Comparison of ENCODE assay signal across 9 cellular contexts in genomic region chr9:89359636-89360315, GRCh38. TPM values are rescaled to one million over a fixed set of nuclear protein-coding genes. Genes with fewer than 3 reads are reported as not detected.
DNase-seq lines count a peak whose midpoint lies in the region; ATAC-seq and TF ChIP-seq lines count a peak whose summit lies in the region.
"Had no signal": no experiment of that assay in that cellular context is flagged by ENCODE, and none has a peak within 500 bp of the region (broad histone marks: within the 10 kb centered on the region; RNA-seq: fewer than 3 reads in every experiment).

No MANE protein-coding gene starts in this region.

- H3K9me3 ChIP-seq in tibial nerve: no peaks in the 10 kb centered on the region

- no peaks in the 10 kb centered on the region for H3K27me3 ChIP-seq in H7 (ENCODE audit: control insufficient read depth, insufficient read depth, low read length)
- H3K27me3 ChIP-seq in tibial nerve: no peaks in the 10 kb centered on the region

- peaks cover 7% of the 10 kb centered on the region for H3K4me1 Mint-ChIP-seq in activated naive CD8-positive, alpha-beta T cell treated with anti-CD3 and anti-CD28 coated beads, Interleukin-2, amount 50 U/mL, for 24 hours

- H3K36me3 Mint-ChIP-seq in activated naive CD8-positive, alpha-beta T cell treated with anti-CD3 and anti-CD28 coated beads, Interleukin-2, amount 50 U/mL, for 24 hours (ENCODE audit: low read depth): peaks cover 50% of the 10 kb centered on the region

- TF ChIP-seq EP300 in tibial nerve (IDR thresholded peaks at IDR 0.05): no peak

- TF ChIP-seq CTCF in AG10803 (conservative IDR thresholded peaks at IDR 0.05; ENCODE audit: low read length) (no peak), tibial nerve (IDR thresholded peaks at IDR 0.05) (no peak)

- H3K9me3 Mint-ChIP-seq in activated naive CD8-positive, alpha-beta T cell treated with anti-CD3 and anti-CD28 coated beads, Interleukin-2, amount 50 U/mL, for 24 hours: no peaks in the 10 kb centered on the region

- no peaks in the 10 kb centered on the region for H3K27me3 Mint-ChIP-seq in activated naive CD8-positive, alpha-beta T cell treated with anti-CD3 and anti-CD28 coated beads, Interleukin-2, amount 50 U/mL, for 24 hours

- TF ChIP-seq POLR2A in tibial nerve (IDR thresholded peaks at IDR 0.05): no peak

- WGBS in tibial nerve, 2 donors: 71 to 73% methylated on average over 8 of the region's 8 CpGs

- no peak overlapping the region for H3K4me3 Mint-ChIP-seq in activated naive CD8-positive, alpha-beta T cell treated with anti-CD3 and anti-CD28 coated beads, Interleukin-2, amount 50 U/mL, for 24 hours

- H3K4me3 ChIP-seq in AG10803 (ENCODE audit: low read length) (no peak overlapping the region), H7 (ENCODE audit: insufficient read depth, low read depth, low read length) (no peak overlapping the region), tibial nerve (no peak overlapping the region)

- no peaks in the 10 kb centered on the region for H3K4me1 ChIP-seq in tibial nerve

- H3K36me3 ChIP-seq in H7 (replicated peaks; ENCODE audit: control insufficient read depth, insufficient read depth, low read length) (peaks cover 41% of the 10 kb centered on the region), tibial nerve (peaks cover 0 to 93% (median 15%) of the 10 kb centered on the region in 3 donors)

- DNase-seq in AG10803 (ENCODE audit: low read depth) (peak; percentile 40), NCI-H1105 treated with DMSO at 0.1 percent for 48 hours (lab: John Stamatoyannopoulos, UW) (peak; percentile 95), medulla oblongata (ENCODE audit: extremely low spot score) (peak; percentile 39), activated gamma-delta T cell (lab: John Stamatoyannopoulos, UW) (no peak), H7 (no peak), tibial nerve (ENCODE audit: low spot score in 2 of 2) (no peak), DMS153 treated with DMSO at 0.1 percent for 48 hours (lab: John Stamatoyannopoulos, UW; ENCODE audit: unreplicated experiment) (no peak)
- DNase-seq in activated naive CD8-positive, alpha-beta T cell treated with anti-CD3 and anti-CD28 coated beads, Interleukin-2, amount 50 U/mL, for 24 hours: no peak
- DNase-seq: activated T-cell treated with anti-CD3 and anti-CD28 coated beads, Interleukin-2, amount 50 U/mL, for 48 hours had no signal

- ATAC-seq in activated naive CD8-positive, alpha-beta T cell treated with anti-CD3 and anti-CD28 coated beads, Interleukin-2, amount 50 U/mL, for 24 hours: no peak

- no peak overlapping the region for H3K27ac ChIP-seq in tibial nerve

- H3K27ac Mint-ChIP-seq in activated naive CD8-positive, alpha-beta T cell treated with anti-CD3 and anti-CD28 coated beads, Interleukin-2, amount 50 U/mL, for 24 hours: peak overlapping the region; percentile 55

RNA-seq across cellular contexts. Expression of gene SECISBP2, which starts 41.5 kb away (rescaled TPM):
- 51.6 and 74.8 TPM in 2 replicates for total RNA-seq in H7 (2014; rRNA removed; shearing (Covaris generic))
- total RNA-seq in tibial nerve: 10 to 100 TPM; 57.7 to 77.1 (median 64.8) TPM

RNA-seq across cellular contexts. Expression of gene CKS2, which starts 48.8 kb away (rescaled TPM):
- 280 and 303 TPM in 2 replicates for total RNA-seq in H7 (2014; rRNA removed; shearing (Covaris generic))
- total RNA-seq in tibial nerve: 1 to 10 TPM; 3.5 to 7.2 (median 6.1) TPM

Comparison
In these comparisons a context has a peak if more than half of its experiments do, and no peak if none do; other contexts are left out.
1. DNase-seq: peak in AG10803 (single experiment), NCI-H1105 treated with DMSO at 0.1 percent for 48 hours (single experiment) and medulla oblongata (single experiment); none in activated naive CD8-positive, alpha-beta T cell treated with anti-CD3 and anti-CD28 coated beads, Interleukin-2, amount 50 U/mL, for 24 hours (single experiment), activated gamma-delta T cell (single experiment), H7 (single experiment), tibial nerve (0 of 2) and DMS153 treated with DMSO at 0.1 percent for 48 hours (single experiment).
2. RNA of gene CKS2, which starts 48.8 kb away (total RNA-seq): 280 to 303 TPM in H7; 3.5 to 7.2 TPM in tibial nerve; every median in the first group is over 10 times any median in the second.